9 cellular contexts compared by ENCODE assay signal in the genomic region with DNA sequence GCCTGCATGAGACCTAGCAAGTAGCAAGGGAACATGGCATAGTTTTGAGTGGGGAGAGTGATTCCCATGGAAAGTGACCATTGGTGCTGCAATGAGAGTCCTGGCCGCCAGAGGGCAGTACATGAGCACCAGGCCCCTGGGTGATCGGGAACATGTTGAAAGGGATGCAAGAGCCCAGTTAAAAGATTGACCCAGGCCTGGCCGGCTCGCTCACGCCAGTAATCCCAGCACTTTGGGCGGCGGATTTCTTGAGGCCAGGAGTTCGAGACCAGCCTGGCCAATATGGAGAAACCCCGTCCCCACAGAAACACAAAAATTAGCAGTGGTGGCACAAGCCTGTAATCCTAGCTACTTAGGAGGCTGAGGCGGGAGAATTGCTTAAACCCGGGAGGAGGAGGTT. TPM values are rescaled to one million over a fixed set of nuclear protein-coding genes. Genes with fewer than 3 reads are reported as not detected.
DNase-seq lines count a peak whose midpoint lies in the region; ATAC-seq, FAIRE-seq and TF ChIP-seq lines count a peak whose summit lies in the region.
"Had no signal": no experiment of that assay in that cellular context is flagged by ENCODE, and none has a peak within 500 bp of the region (broad histone marks: within the 10 kb centered on the region; RNA-seq: fewer than 3 reads in every experiment).

No MANE protein-coding gene starts in this region.

- CTCF ChIA-PET in WTC11 (lab: Charles Lee), result interaction anchor here (0.8 to 4.2 kb wide), 11 partner anchors 14 to 98 kb away, joined by 3 to 107 read pairs (median 4); partner anchors contain the start of gene IFIH1

- peak overlapping the region; percentile 73; the same call in 1 of the 2 replicates for H3K27ac Mint-ChIP-seq in WTC11

- H3K27ac ChIP-seq in caudate nucleus (ENCODE audit: low read depth, low read length), result no peak overlapping the region

- peak; percentile 98 for FAIRE-seq in H54 (lab: Jason Lieb, UNC)
- FAIRE-seq: islet of Langerhans had no signal

- peaks cover 18% of the 10 kb centered on the region for H3K4me1 Mint-ChIP-seq in WTC11

- TF ChIP-seq POLR2A in H54 (IDR thresholded peaks at IDR 0.05; ENCODE audit: low read depth, low read length), result no peak

- no peaks in the 10 kb centered on the region for H3K36me3 Mint-ChIP-seq in WTC11

- H3K27me3 Mint-ChIP-seq in WTC11 (ENCODE audit: low read depth), result no peaks in the 10 kb centered on the region

- no peak overlapping the region for H3K4me3 Mint-ChIP-seq in WTC11

- ATAC-seq in WTC11, result peak; percentile 98

- POLR2A ChIA-PET in WTC11 (lab: Charles Lee), result no interaction called here

- TF ChIP-seq CTCF in GM12873 (IDR thresholded peaks at IDR 0.05; ENCODE audit: insufficient read depth, low read depth, low read length, missing control alignments) (peak; percentile 97), WTC11 (IDR thresholded peaks at IDR 0.05) (peak; percentile 83)

- no peaks in the 10 kb centered on the region for H3K9me3 Mint-ChIP-seq in WTC11

- DNase-seq in H54 (ENCODE audit: insufficient read length, low spot score), result peak; percentile 61
- peak; percentile 57 for DNase-seq in LoVo (ENCODE audit: low spot score)
- DNase-seq in WTC11 (ENCODE audit: low spot score), result peak; percentile 90
- peak in 38 of 61 donors; percentile 2 to 51 (median 18) for DNase-seq in caudate nucleus (lab: John Stamatoyannopoulos, UW)
- peak; percentile 34 for DNase-seq in left kidney (ENCODE audit: low read depth, low spot score)
- DNase-seq in stimulated activated CD4-positive, alpha-beta T cell treated with anti-CD3 and anti-CD28 coated beads, TNF-alpha, amount 100 ng/mL, for 48 hours (ENCODE audit: low read depth in 3 of 3), result peak; percentile 26 to 53 (median 46)
- no peak for DNase-seq in NCI-H774 (lab: John Stamatoyannopoulos, UW)

TF ChIP-seq in WTC11, 78 proteins besides CTCF, POLR2A, EP300 and RAD21:
- no peak for TF ChIP-seq MXD4 (CRISPR knock-in tag; IDR thresholded peaks at IDR 0.05; ENCODE audit: borderline replicate concordance)
- 0 out of 2 replicates have a peak, but pooled peaks have one; percentile 28 for TF ChIP-seq EMX1 (CRISPR knock-in tag; IDR thresholded peaks at IDR 0.05)

RNA-seq across cellular contexts. Expression of gene FAP, which starts 22.2 kb away (rescaled TPM):
- 0.21 TPM in 1 of 3 replicates, not detected in the others for total RNA-seq in WTC11 (2021)
